Comparison of ENCODE assay signal across 8 cellular contexts in the genomic region with DNA sequence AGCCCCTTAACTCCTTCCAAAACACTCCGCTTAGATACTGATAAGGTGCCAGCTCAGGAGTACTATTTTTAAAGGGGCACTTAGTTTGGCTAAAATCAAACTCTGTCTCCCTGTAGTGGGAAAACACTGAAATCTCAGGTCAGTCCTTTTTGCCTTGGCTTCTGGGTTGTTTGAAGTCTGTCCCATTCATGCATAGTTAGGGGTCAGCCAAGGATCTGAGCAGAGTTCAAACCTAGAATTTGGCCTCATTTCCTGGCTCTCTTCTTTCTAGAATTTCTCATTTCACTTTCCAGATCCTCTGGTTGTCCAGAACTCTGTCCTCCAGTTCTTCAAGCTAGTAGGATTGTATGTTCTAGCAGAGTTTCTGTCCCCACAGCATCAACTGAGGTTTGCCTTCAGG. TPM values are rescaled to one million over a fixed set of nuclear protein-coding genes. Genes with fewer than 3 reads are reported as not detected.
"Had no signal": no experiment of that assay in that cellular context is flagged by ENCODE, and none has a peak within 500 bp of the region (broad histone marks: within the 10 kb centered on the region; RNA-seq: fewer than 3 reads in every experiment).

No MANE protein-coding gene starts in this region.

- H2AFZ ChIP-seq: GM23338 had no signal

- H3K4me2 ChIP-seq: GM23338 had no signal

- FAIRE-seq: H1, H54, HTR-8/SVneo had no signal

- H3K4me3 ChIP-seq: GM23338 had no signal

- DNase-seq: H9, HCEC 1CT had no signal

- ATAC-seq: GM23338 had no signal

RNA-seq across cellular contexts. Expression of a gene that starts 31.5 kb away (rescaled TPM):
- total RNA-seq: HT-29 had no signal
- polyA plus RNA-seq: IgD-negative memory B cell had no signal
